In the genomic region with DNA sequence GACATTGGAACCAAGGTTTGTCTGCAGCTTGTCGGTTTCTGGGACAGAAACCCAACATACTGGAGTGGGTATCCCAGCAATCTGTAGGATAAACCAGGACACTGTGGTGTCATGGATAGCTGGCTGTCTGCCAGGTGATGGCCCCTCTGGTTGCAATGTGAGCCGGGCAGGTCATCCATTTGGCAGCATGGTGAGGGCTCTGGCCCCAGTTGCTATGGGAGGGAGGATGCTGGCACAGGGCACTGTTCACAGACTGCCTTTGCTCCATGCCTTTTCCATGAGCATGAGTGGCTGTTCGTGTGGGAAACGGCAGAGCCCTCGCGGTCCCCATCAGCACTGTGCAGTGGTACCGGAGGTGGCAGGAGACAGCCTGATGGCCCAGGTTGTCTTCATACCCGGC, we compare ENCODE assay signal across 19 cellular contexts. TPM values are rescaled to one million over a fixed set of nuclear protein-coding genes. Genes with fewer than 3 reads are reported as not detected.
"Had no signal": no experiment of that assay in that cellular context is flagged by ENCODE, and none has a peak within 500 bp of the region (broad histone marks: within the 10 kb centered on the region; RNA-seq: fewer than 3 reads in every experiment).

No MANE protein-coding gene starts in this region.

- H3K4me3 ChIP-seq: gastrocnemius medialis, lower lobe of right lung, mucosa of descending colon, prostate gland, SK-N-MC, uterus had no signal

- H3K9me3 Mint-ChIP-seq: activated naive CD8-positive, alpha-beta T cell treated with anti-CD3 and anti-CD28 coated beads for 36 hours; activated T-cell treated with anti-CD3 and anti-CD28 coated beads, Interleukin-2, amount 50 U/mL, for 4 hours; naive thymus-derived CD8-positive, alpha-beta T cell; stimulated activated naive CD8-positive, alpha-beta T cell treated with anti-CD3 and anti-CD28 coated beads, Interleukin-15, Interleukin-2, amounts not matched to agents 100 ng/mL and 50 ng/mL, for 24 hours; WTC11 had no signal

- H3K27ac ChIP-seq: gastrocnemius medialis, lower lobe of right lung, prostate gland, SK-N-MC had no signal

- H3K4me1 ChIP-seq: prostate gland had no signal

- DNase-seq: activated CD4-positive, alpha-beta T cell treated with anti-CD3 and anti-CD28 coated beads for 48 hours; activated gamma-delta T cell treated with Interleukin-2 at 50 U/mL for 16 hours; activated naive CD8-positive, alpha-beta T cell treated with anti-CD3 and anti-CD28 coated beads for 36 hours; activated T-cell treated with anti-CD3 and anti-CD28 coated beads, Interleukin-2, amount 50 U/mL, for 4 hours; anterior cingulate cortex; gastrocnemius medialis; hippocampal formation; kidney glomerular epithelial cell; lower lobe of right lung; mucosa of descending colon; naive thymus-derived CD8-positive, alpha-beta T cell; nucleus accumbens; stimulated activated CD4-positive, alpha-beta T cell treated with anti-CD3 and anti-CD28 coated beads, Interleukin-4, amount 100 ng/mL, for 1 hour; T-helper 17 cell; uterus had no signal

- H3K9me3 ChIP-seq: gastrocnemius medialis, lower lobe of right lung, mucosa of descending colon, prostate gland, uterus had no signal

- H3K4me3 Mint-ChIP-seq: activated naive CD8-positive, alpha-beta T cell treated with anti-CD3 and anti-CD28 coated beads for 36 hours; activated T-cell treated with anti-CD3 and anti-CD28 coated beads, Interleukin-2, amount 50 U/mL, for 4 hours; naive thymus-derived CD8-positive, alpha-beta T cell; stimulated activated naive CD8-positive, alpha-beta T cell treated with anti-CD3 and anti-CD28 coated beads, Interleukin-15, Interleukin-2, amounts not matched to agents 100 ng/mL and 50 ng/mL, for 24 hours; T-helper 17 cell; WTC11 had no signal

- H3K27ac Mint-ChIP-seq: activated naive CD8-positive, alpha-beta T cell treated with anti-CD3 and anti-CD28 coated beads for 36 hours; naive thymus-derived CD8-positive, alpha-beta T cell; stimulated activated naive CD8-positive, alpha-beta T cell treated with anti-CD3 and anti-CD28 coated beads, Interleukin-15, Interleukin-2, amounts not matched to agents 100 ng/mL and 50 ng/mL, for 24 hours; T-helper 17 cell; WTC11 had no signal

- H3K36me3 Mint-ChIP-seq: activated naive CD8-positive, alpha-beta T cell treated with anti-CD3 and anti-CD28 coated beads for 36 hours; naive thymus-derived CD8-positive, alpha-beta T cell; WTC11 had no signal

- ATAC-seq: activated T-cell treated with anti-CD3 and anti-CD28 coated beads, Interleukin-2, amount 50 U/mL, for 4 hours; gastrocnemius medialis; lower lobe of right lung; mucosa of descending colon; naive thymus-derived CD8-positive, alpha-beta T cell; T-helper 17 cell; WTC11 had no signal

- H3K27me3 ChIP-seq: uterus had no signal

RNA-seq across cellular contexts. Expression of gene S1PR3, which starts 6.4 kb away (rescaled TPM):
- total RNA-seq: naive thymus-derived CD8-positive, alpha-beta T cell had no signal
- polyA plus RNA-seq: naive thymus-derived CD8-positive, alpha-beta T cell had no signal
